Comparison of ENCODE assay signal across 9 cellular contexts in genomic region chr12:94616217-94616729, GRCh38. TPM values are rescaled to one million over a fixed set of nuclear protein-coding genes. Genes with fewer than 3 reads are reported as not detected.
A peak's percentile ranks its signal among the peaks of the same experiment; 100 is the strongest.
DNase-seq lines count a peak whose midpoint lies in the region; TF ChIP-seq lines count a peak whose summit lies in the region.
"Had no signal": no experiment of that assay in that cellular context is flagged by ENCODE, and none has a peak within 500 bp of the region (broad histone marks: within the 10 kb centered on the region; RNA-seq: fewer than 3 reads in every experiment).

No MANE protein-coding gene starts in this region.

- no peak overlapping the region for H2AFZ ChIP-seq in mesenchymal stem cell (ENCODE audit: low read depth, low read length)

- H3K23ac ChIP-seq in mesenchymal stem cell (ENCODE audit: low read length in 2 of 2), result no peak overlapping the region

- TF ChIP-seq POLR2A in Peyer's patch (IDR thresholded peaks at IDR 0.05) (peak in 1 of 2 donors; percentile 4), thyroid gland (IDR thresholded peaks at IDR 0.05) (no peak)

- no peak overlapping the region for H3K9ac ChIP-seq in mesenchymal stem cell (ENCODE audit: low read length)

- H3K4me3 ChIP-seq in Peyer's patch, result peak overlapping the region in 2 of 4 donors; percentile 47 to 53
- H3K4me3 ChIP-seq in epithelial cell of proximal tubule (ENCODE audit: low read depth, low read length), result peak overlapping the region; percentile 50
- H3K4me3 ChIP-seq in mesenchymal stem cell (ENCODE audit: insufficient read depth in 1 of 2, low read depth in 1 of 2, low read length in 2 of 2), result no peak overlapping the region
- H3K4me3 ChIP-seq in thyroid gland (replicated peaks in 1 of 3), result no peak overlapping the region
- H3K4me3 ChIP-seq in MG63, result no peak overlapping the region

- 79% methylated on average over 11 of the region's 11 CpGs for WGBS in mesenchymal stem cell
- 70 to 75% methylated on average over 11 of the region's 11 CpGs for WGBS in thyroid gland, 2 donors

- H4K8ac ChIP-seq in mesenchymal stem cell (ENCODE audit: low read length), result no peak overlapping the region

- H3K27ac ChIP-seq in Peyer's patch, result peak overlapping the region in 3 of 4 donors; percentile 64 to 89 (median 87)
- H3K27ac ChIP-seq in mesenchymal stem cell (ENCODE audit: low read length, poor library complexity, severe bottlenecking), result peak overlapping the region; percentile 78
- peak overlapping the region in 1 of 3 donors; percentile 24 for H3K27ac ChIP-seq in thyroid gland

- no peak overlapping the region for H3K4ac ChIP-seq in mesenchymal stem cell (ENCODE audit: low read depth in 1 of 2, low read length in 2 of 2)

- intact Hi-C loops in thyroid gland (cut with DNase I), result no loop called here

- no peak overlapping the region for H2BK5ac ChIP-seq in mesenchymal stem cell (ENCODE audit: low read depth, low read length, poor library complexity, severe bottlenecking)

- TF ChIP-seq CTCF in Peyer's patch (IDR thresholded peaks at IDR 0.05), result peak in 3 of 6 experiments; percentile 16 to 36 (median 21)
- TF ChIP-seq CTCF in epithelial cell of proximal tubule (conservative IDR thresholded peaks at IDR 0.05; ENCODE audit: low read depth, low read length), result peak; percentile 28
- no peak for TF ChIP-seq CTCF in thyroid gland (IDR thresholded peaks at IDR 0.05)

- H3K27me3 ChIP-seq in Peyer's patch (no peaks in the 10 kb centered on the region), mesenchymal stem cell (ENCODE audit: control insufficient read depth in 1 of 2, insufficient read depth in 1 of 2, low read length in 2 of 2) (no peaks in the 10 kb centered on the region), thyroid gland (no peaks in the 10 kb centered on the region), MG63 (no peaks in the 10 kb centered on the region)

- H2AK5ac ChIP-seq in mesenchymal stem cell (ENCODE audit: low read length, severe bottlenecking), result peak overlapping the region; percentile 81

- H2BK120ac ChIP-seq in mesenchymal stem cell (ENCODE audit: low read depth, low read length), result no peak overlapping the region

- no peak overlapping the region for H2BK12ac ChIP-seq in mesenchymal stem cell (ENCODE audit: low read length in 2 of 2)

- H3K18ac ChIP-seq in mesenchymal stem cell (ENCODE audit: low read depth in 1 of 2, low read length in 2 of 2), result peak overlapping the region in 1 of 2 experiments; percentile 13

- H3K4me2 ChIP-seq in mesenchymal stem cell (ENCODE audit: low read length, poor library complexity, severe bottlenecking), result no peak overlapping the region

- H3K9me3 ChIP-seq in Peyer's patch (no peaks in the 10 kb centered on the region), mesenchymal stem cell (ENCODE audit: control insufficient read depth, low read length) (no peaks in the 10 kb centered on the region), thyroid gland (no peaks in the 10 kb centered on the region), MG63 (no peaks in the 10 kb centered on the region)

- no peak overlapping the region for H2BK15ac ChIP-seq in mesenchymal stem cell (ENCODE audit: low read depth, poor library complexity, severe bottlenecking)

- H3K36me3 ChIP-seq in Peyer's patch (no peaks in the 10 kb centered on the region), mesenchymal stem cell (ENCODE audit: control insufficient read depth in 1 of 2, insufficient read depth in 2 of 2, low read depth in 1 of 2, low read length in 2 of 2) (no peaks in the 10 kb centered on the region), thyroid gland (no peaks in the 10 kb centered on the region), MG63 (no peaks in the 10 kb centered on the region)

- no peak overlapping the region for H4K91ac ChIP-seq in mesenchymal stem cell (ENCODE audit: low read length)

- H3K79me1 ChIP-seq in mesenchymal stem cell (replicated peaks; ENCODE audit: low read length, poor library complexity, severe bottlenecking), result peaks cover 11% of the 10 kb centered on the region

- peaks cover 0 to 17% (median 2%) of the 10 kb centered on the region in 4 donors for H3K4me1 ChIP-seq in Peyer's patch
- H3K4me1 ChIP-seq in mesenchymal stem cell (ENCODE audit: control insufficient read depth, insufficient read depth, low read depth, low read length), result peaks cover 27% of the 10 kb centered on the region
- peaks cover 28 to 35% of the 10 kb centered on the region in 2 donors for H3K4me1 ChIP-seq in thyroid gland

- no peak overlapping the region for H3K14ac ChIP-seq in mesenchymal stem cell (ENCODE audit: low read length in 2 of 2)

- DNase-seq in Peyer's patch (peak in 2 of 3 donors; percentile 73 to 79), epithelial cell of proximal tubule (ENCODE audit: low read depth) (no peak), mesenchymal stem cell (no peak), thyroid gland (peak; percentile 12 to 44), MG63 (no peak), 8988T (no peak)
- no peak for DNase-seq in activated CD4-positive, alpha-beta T cell treated with anti-CD3 and anti-CD28 coated beads, Interleukin-2, amount 50 U/mL, for 48 hours
- DNase-seq: activated CD4-positive, CD25-positive, alpha-beta regulatory T cell treated with anti-CD3 and anti-CD28 coated beads, Interleukin-2, amount 50 U/mL, for 72 hours; NCI-H2029 had no signal

RNA-seq across cellular contexts. Expression of gene TMCC3, which starts 34.1 kb away (rescaled TPM):
- total RNA-seq in Peyer's patch (10 to 100 TPM; 15.7 to 50.3 (median 32.1) TPM), epithelial cell of proximal tubule (7.5 and 11.8 TPM in 2 replicates), thyroid gland (10 to 100 TPM; 15.0 to 25.6 (median 19.3) TPM)
- 0.11 TPM for polyA plus RNA-seq in mesenchymal stem cell (2013, experiment 1 of 2)
- 0.10 TPM for polyA plus RNA-seq in mesenchymal stem cell (2013, experiment 2 of 2)
- total RNA-seq in MG63 (2014; rRNA removed; shearing (Covaris generic); ENCODE audit: low replicate concordance), result not detected in 2 replicates

Comparison
In these comparisons a context has a peak if more than half of its experiments do, and no peak if none do; other contexts are left out.
1. DNase-seq: peak in Peyer's patch (2 of 3) and thyroid gland (2 of 2); none in epithelial cell of proximal tubule (single experiment), mesenchymal stem cell (single experiment), MG63 (single experiment), activated CD4-positive, alpha-beta T cell treated with anti-CD3 and anti-CD28 coated beads, Interleukin-2, amount 50 U/mL, for 48 hours (0 of 2) and 8988T (single experiment).